3 cellular contexts compared by ENCODE assay signal in genomic region chr19:39186391-39186790, GRCh38.
A peak's percentile ranks its signal among the peaks of the same experiment; 100 is the strongest.
TF ChIP-seq lines count a peak whose summit lies in the region.

No MANE protein-coding gene starts in this region.

TF ChIP-seq in A549, 52 proteins besides CTCF, POLR2A, EP300 and RAD21:
- TF ChIP-seq HOXA7 (CRISPR knock-in tag; IDR thresholded peaks at IDR 0.05) (peak; percentile 19; the same call in 1 of the 2 replicates), HDAC2 (IDR thresholded peaks at IDR 0.05) (no peak)

TF ChIP-seq in HEK293, 187 proteins besides CTCF, POLR2A, EP300 and RAD21:
- peak; percentile 95 for TF ChIP-seq ZNF146 (tag by site-specific recombination; IDR thresholded peaks at IDR 0.05)
- TF ChIP-seq ZNF555 (tag by site-specific recombination; conservative IDR thresholded peaks at IDR 0.05), result no peak
- TF ChIP-seq ZSCAN4 (tag by site-specific recombination; IDR thresholded peaks at IDR 0.05), result no peak
- no peak for TF ChIP-seq TRIM28 (IDR thresholded peaks at IDR 0.05; ENCODE audit: borderline replicate concordance, low read length)
- TF ChIP-seq MZF1 (tag by site-specific recombination; IDR thresholded peaks at IDR 0.05; ENCODE audit: borderline replicate concordance), result no peak
- TF ChIP-seq ZNF768 (tag by site-specific recombination; IDR thresholded peaks at IDR 0.05), result 0 out of 2 replicates have a peak, but pooled peaks have one; percentile 50
- TF ChIP-seq ZNF580 (tag by site-specific recombination; IDR thresholded peaks at IDR 0.05), result 0 out of 2 replicates have a peak, but pooled peaks have one; percentile 10
- TF ChIP-seq ZFHX2 (tag by site-specific recombination; conservative IDR thresholded peaks at IDR 0.05), result no peak
- no peak for TF ChIP-seq ZFP69B (tag by site-specific recombination; IDR thresholded peaks at IDR 0.05)
- no peak for TF ChIP-seq ZNF2 (tag by site-specific recombination; IDR thresholded peaks at IDR 0.05)
- TF ChIP-seq ZNF624 (tag by site-specific recombination; IDR thresholded peaks at IDR 0.05), result no peak
- no peak for TF ChIP-seq ZXDB (tag by site-specific recombination; IDR thresholded peaks at IDR 0.05)
- TF ChIP-seq GLIS1 (tag by site-specific recombination; IDR thresholded peaks at IDR 0.05), result no peak

TF ChIP-seq in K562, 482 proteins besides CTCF, POLR2A, EP300 and RAD21:
- TF ChIP-seq RBM25 (IDR thresholded peaks at IDR 0.05; ENCODE audit: low read depth, low read length, severe bottlenecking) (peak; percentile 31), SREBF2 (CRISPR knock-in tag; IDR thresholded peaks at IDR 0.05) (no peak), CBX8 (IDR thresholded peaks at IDR 0.05; ENCODE audit: borderline replicate concordance, extremely low read depth, low read depth, low read length, poor library complexity, severe bottlenecking) (no peak), CREB5 (CRISPR knock-in tag; IDR thresholded peaks at IDR 0.05) (no peak), ZNF707 (CRISPR knock-in tag; conservative IDR thresholded peaks at IDR 0.05) (no peak), HNRNPUL1 (IDR thresholded peaks at IDR 0.05; ENCODE audit: low read length) (no peak), ATF1 (CRISPR knock-in tag; IDR thresholded peaks at IDR 0.05) (no peak), ATF1 (tag; IDR thresholded peaks at IDR 0.05) (no peak), ZNF184 (CRISPR knock-in tag; IDR thresholded peaks at IDR 0.05) (no peak), MCM7 (IDR thresholded peaks at IDR 0.05) (no peak), ZNF445 (CRISPR knock-in tag; IDR thresholded peaks at IDR 0.05; ENCODE audit: low read depth) (no peak), SLC30A9 (CRISPR knock-in tag; IDR thresholded peaks at IDR 0.05) (no peak), ZNF146 (CRISPR knock-in tag; IDR thresholded peaks at IDR 0.05; ENCODE audit: unreplicated experiment) (peak; percentile 61), ZBTB8A (IDR thresholded peaks at IDR 0.05; ENCODE audit: partially characterized antibody) (no peak), TBP (optimal IDR thresholded peaks at IDR 0.05; ENCODE audit: low read depth, low read length) (no peak), ZNF318 (IDR thresholded peaks at IDR 0.05; ENCODE audit: borderline replicate concordance in 1 of 2, low read depth in 1 of 2) (no peak), ZBED1 (IDR thresholded peaks at IDR 0.05) (no peak), FOXM1 (IDR thresholded peaks at IDR 0.05; ENCODE audit: low read depth) (no peak), FOXM1 (CRISPR knock-in tag; IDR thresholded peaks at IDR 0.05; ENCODE audit: low read depth) (no peak)
